Comparison of ENCODE assay signal across 18 cellular contexts in the genomic region with DNA sequence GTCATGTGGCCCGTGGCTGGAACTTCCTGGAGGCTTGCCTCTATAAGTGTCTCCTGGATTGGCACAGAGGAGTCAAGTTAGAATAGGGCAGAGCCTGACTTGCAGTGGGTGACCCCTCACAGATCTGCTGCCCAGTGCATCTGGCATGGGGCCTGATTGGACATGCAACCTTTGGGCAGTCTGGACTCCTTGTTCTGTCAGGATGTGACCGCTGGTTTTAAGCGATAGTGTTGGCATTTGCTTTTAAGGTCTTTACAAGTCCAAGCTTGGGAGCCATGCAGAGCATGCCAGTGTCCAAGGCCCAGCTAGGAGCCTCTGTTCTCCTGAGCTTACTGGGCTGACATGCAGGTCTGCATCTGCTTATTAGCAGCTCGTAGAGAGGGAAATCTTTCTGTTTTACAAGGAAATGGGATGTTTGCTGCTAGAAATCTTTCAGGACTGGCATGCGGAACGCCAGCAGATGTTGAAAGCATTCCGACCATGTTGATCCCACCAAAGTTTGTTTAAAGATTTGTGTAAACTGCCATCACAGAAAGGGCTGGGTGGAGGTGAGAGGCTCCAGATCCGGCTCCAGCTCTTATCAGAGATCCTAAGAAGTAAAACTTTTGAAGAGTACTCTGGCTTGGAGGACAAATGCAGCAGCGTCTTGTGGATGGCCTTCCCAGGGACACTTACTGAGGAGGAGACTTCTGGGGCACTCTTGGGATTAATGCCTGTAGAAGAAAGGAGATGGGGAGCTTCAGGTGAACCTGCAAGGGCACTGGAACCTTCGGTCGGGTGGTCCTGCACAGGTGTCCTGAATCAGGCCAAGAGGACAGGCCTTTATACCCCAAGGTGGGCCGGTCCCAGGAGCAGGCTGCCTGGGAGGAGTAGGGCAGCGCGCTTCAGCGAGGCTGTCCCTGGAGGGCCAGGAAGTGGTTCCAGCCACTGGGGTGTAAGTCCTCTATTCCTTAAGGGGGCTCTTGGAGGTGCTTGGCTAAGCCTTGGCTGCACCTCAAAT. TPM values are rescaled to one million over a fixed set of nuclear protein-coding genes. Genes with fewer than 3 reads are reported as not detected.
A peak's percentile ranks its signal among the peaks of the same experiment; 100 is the strongest.
DNase-seq lines count a peak whose midpoint lies in the region; ATAC-seq, FAIRE-seq and TF ChIP-seq lines count a peak whose summit lies in the region.
"Had no signal": no experiment of that assay in that cellular context is flagged by ENCODE, and none has a peak within 500 bp of the region (broad histone marks: within the 10 kb centered on the region; RNA-seq: fewer than 3 reads in every experiment).

No MANE protein-coding gene starts in this region.

- no peak overlapping the region for H3K4me3 Mint-ChIP-seq in Caco-2 (ENCODE audit: unreplicated experiment)
- H3K4me3 Mint-ChIP-seq: CD4-positive, alpha-beta T cell had no signal

- H3K36me3 ChIP-seq in Caco-2 (ENCODE audit: control insufficient read depth, insufficient read depth, low read length), result no peaks in the 10 kb centered on the region
- H3K36me3 ChIP-seq in kidney (ENCODE audit: control insufficient read depth in 1 of 2, insufficient read depth in 2 of 2, low read length in 2 of 2), result no peaks in the 10 kb centered on the region
- H3K36me3 ChIP-seq in mesenchymal stem cell (ENCODE audit: control insufficient read depth in 1 of 2, insufficient read depth in 2 of 2, low read depth in 1 of 2, low read length in 2 of 2), result no peaks in the 10 kb centered on the region
- no peaks in the 10 kb centered on the region for H3K36me3 ChIP-seq in smooth muscle cell (ENCODE audit: low read depth)
- no peaks in the 10 kb centered on the region for H3K36me3 ChIP-seq in OCI-LY7 (ENCODE audit: insufficient read depth, low read length)

- H3K18ac ChIP-seq in mesenchymal stem cell (ENCODE audit: low read depth in 1 of 2, low read length in 2 of 2), result no peak overlapping the region

- H3K79me1 ChIP-seq in mesenchymal stem cell (replicated peaks; ENCODE audit: low read length, poor library complexity, severe bottlenecking), result no peaks in the 10 kb centered on the region

- no peak overlapping the region for H3K4ac ChIP-seq in mesenchymal stem cell (ENCODE audit: low read depth in 1 of 2, low read length in 2 of 2)

- no peak overlapping the region for H3K9ac ChIP-seq in kidney (ENCODE audit: low read length in 2 of 2)
- no peak overlapping the region for H3K9ac ChIP-seq in mesenchymal stem cell (ENCODE audit: low read length)
- H3K9ac ChIP-seq in smooth muscle cell (ENCODE audit: low read depth), result no peak overlapping the region

- no peaks in the 10 kb centered on the region for H3K9me2 ChIP-seq in OCI-LY7 (ENCODE audit: insufficient read depth, low read length)

- H3K23ac ChIP-seq in mesenchymal stem cell (ENCODE audit: low read length in 2 of 2), result no peak overlapping the region

- ATAC-seq in GM19455 (IDR thresholded peaks at IDR 0.05; ENCODE audit: unreplicated experiment) (no peak), left cardiac atrium (no peak)

- H2BK15ac ChIP-seq in mesenchymal stem cell (ENCODE audit: low read depth, poor library complexity, severe bottlenecking), result peak overlapping the region; percentile 9

- H3K4me1 Mint-ChIP-seq in Caco-2 (ENCODE audit: low read depth, unreplicated experiment), result peaks cover 6% of the 10 kb centered on the region

- H2AK5ac ChIP-seq in mesenchymal stem cell (ENCODE audit: low read length, severe bottlenecking), result no peak overlapping the region

- peak overlapping the region; percentile 62 for H3K27ac Mint-ChIP-seq in Caco-2 (ENCODE audit: unreplicated experiment)
- H3K27ac Mint-ChIP-seq: CD4-positive, alpha-beta T cell had no signal

- H3K27me3 ChIP-seq in Caco-2 (replicated peaks; ENCODE audit: control insufficient read depth, insufficient read depth, low read length), result no peaks in the 10 kb centered on the region
- H3K27me3 ChIP-seq in mesenchymal stem cell (ENCODE audit: control insufficient read depth in 1 of 2, insufficient read depth in 1 of 2, low read length in 2 of 2), result peaks cover 21 to 60% of the 10 kb centered on the region in 2 experiments
- H3K27me3 ChIP-seq in smooth muscle cell (ENCODE audit: low read depth), result no peaks in the 10 kb centered on the region

- no peak overlapping the region for H3K27ac ChIP-seq in kidney (ENCODE audit: low read depth in 2 of 2, low read length in 2 of 2)
- H3K27ac ChIP-seq in mesenchymal stem cell (ENCODE audit: low read length, poor library complexity, severe bottlenecking), result no peak overlapping the region
- no peak overlapping the region for H3K27ac ChIP-seq in smooth muscle cell (ENCODE audit: low read depth)
- no peak overlapping the region for H3K27ac ChIP-seq in OCI-LY7 (ENCODE audit: low read depth, low read length, poor library complexity, severe bottlenecking)

- DNase-seq in Caco-2 (peak in 1 of 2 experiments; percentile 44), kidney (peak; percentile 37), mesenchymal stem cell (peak; percentile 13), smooth muscle cell (lab: John Stamatoyannopoulos, UW; ENCODE audit: unreplicated experiment) (no peak), AG08395 (ENCODE audit: low spot score) (no peak), left cardiac atrium (no peak), OCI-LY7 (ENCODE audit: low spot score) (no peak)
- DNase-seq: CD4-positive, alpha-beta T cell; DMS153; GDM1; HCEC 1CT; NCI-H1694 treated with DMSO at 0.1 percent for 48 hours; NCI-H510A; NCI-H748 treated with DMSO at 0.1 percent for 48 hours; OCI-M1; SHP77 had no signal

- POLR2A ChIA-PET in Caco-2 (lab: Charles Lee), result interaction anchor here (1.2 kb wide), 1 partner anchor 28 kb away, joined by 4 read pairs; a partner anchor contains a TSS
- POLR2A ChIA-PET in OCI-LY7 (lab: Charles Lee), result interaction anchor here (1.6 kb wide), 1 partner anchor 19 kb away, joined by 5 read pairs; no protein-coding TSS in a partner anchor

- no peaks in the 10 kb centered on the region for H4K20me1 ChIP-seq in smooth muscle cell (ENCODE audit: low read depth)
- H4K20me1 ChIP-seq in OCI-LY7 (ENCODE audit: insufficient read depth, low read length), result no peaks in the 10 kb centered on the region

- no peak overlapping the region for H4K8ac ChIP-seq in mesenchymal stem cell (ENCODE audit: low read length)

- H3F3A ChIP-seq in smooth muscle cell (ENCODE audit: low read depth), result peaks cover 18% of the 10 kb centered on the region

- no peak overlapping the region for H3K14ac ChIP-seq in mesenchymal stem cell (ENCODE audit: low read length in 2 of 2)

- H3K9me3 ChIP-seq in Caco-2 (no peaks in the 10 kb centered on the region), kidney (ENCODE audit: control insufficient read depth in 1 of 2, low read length in 2 of 2) (no peaks in the 10 kb centered on the region), mesenchymal stem cell (ENCODE audit: control insufficient read depth, low read length) (no peaks in the 10 kb centered on the region), smooth muscle cell (replicated peaks; ENCODE audit: low read depth) (no peaks in the 10 kb centered on the region), OCI-LY7 (ENCODE audit: low read length) (no peaks in the 10 kb centered on the region)

- CTCF ChIA-PET in Caco-2 (lab: Charles Lee), result interaction anchor here (1.1 kb wide), 1 partner anchor 29 kb away, joined by 3 read pairs; no protein-coding TSS in a partner anchor
- CTCF ChIA-PET in OCI-LY7 (lab: Charles Lee; ENCODE audit: unreplicated experiment), result no interaction called here

- H3K36me3 Mint-ChIP-seq in Caco-2 (ENCODE audit: insufficient read depth, unreplicated experiment), result no peaks in the 10 kb centered on the region

- H3K4me2 ChIP-seq in mesenchymal stem cell (ENCODE audit: low read length, poor library complexity, severe bottlenecking), result no peak overlapping the region
- peak overlapping the region; percentile 4 for H3K4me2 ChIP-seq in smooth muscle cell
- H3K4me2 ChIP-seq in OCI-LY7 (ENCODE audit: low read length), result no peak overlapping the region

- H4K91ac ChIP-seq in mesenchymal stem cell (ENCODE audit: low read length), result peak overlapping the region; percentile 20

- intact Hi-C loops in Caco-2 (cut with micrococcal nuclease; ENCODE audit: unreplicated experiment) (loop anchor here (1.0 to 2.0 kb wide), 2 partner anchors 10 to 26 kb away; no protein-coding TSS in a partner anchor), kidney (cut with DNase I) (no loop called here), left cardiac atrium (cut with DNase I) (no loop called here), OCI-LY7 (cut with micrococcal nuclease; ENCODE audit: unreplicated experiment) (no loop called here)

- no peaks in the 10 kb centered on the region for H3K9me3 Mint-ChIP-seq in Caco-2 (ENCODE audit: unreplicated experiment)
- H3K9me3 Mint-ChIP-seq: CD4-positive, alpha-beta T cell had no signal

- BruUV-seq in Caco-2 (replicated peaks; lab: Mats Ljungman, UMichigan) (no TSS peak), OCI-LY7 (replicated peaks; lab: Mats Ljungman, UMichigan) (no TSS peak)

- peaks cover 6% of the 10 kb centered on the region; the same call in 1 of the 2 replicates for H3K4me1 ChIP-seq in Caco-2
- peaks cover 0 to 6% of the 10 kb centered on the region in 2 donors for H3K4me1 ChIP-seq in kidney (ENCODE audit: control insufficient read depth in 1 of 2, insufficient read depth in 1 of 2, low read depth in 1 of 2, low read length in 2 of 2)
- H3K4me1 ChIP-seq in mesenchymal stem cell (ENCODE audit: control insufficient read depth, insufficient read depth, low read depth, low read length), result peaks cover 7% of the 10 kb centered on the region
- H3K4me1 ChIP-seq in smooth muscle cell (ENCODE audit: low read depth), result no peaks in the 10 kb centered on the region
- H3K4me1 ChIP-seq in OCI-LY7 (ENCODE audit: insufficient read depth, low read length, poor library complexity, severe bottlenecking), result no peaks in the 10 kb centered on the region

- FAIRE-seq in kidney (lab: Jason Lieb, UNC), result no peak
- FAIRE-seq: A204.1 had no signal

- no peak overlapping the region for H2BK120ac ChIP-seq in mesenchymal stem cell (ENCODE audit: low read depth, low read length)

- WGBS in mesenchymal stem cell, result 79% methylated on average over 15 of the region's 15 CpGs
- 54% methylated on average over 15 of the region's 15 CpGs for WGBS in smooth muscle cell (ENCODE audit: low lambda C conversion rate)

- H3K79me2 ChIP-seq in smooth muscle cell (ENCODE audit: low read depth) (no peaks in the 10 kb centered on the region), OCI-LY7 (ENCODE audit: insufficient read depth, low read depth, low read length) (no peaks in the 10 kb centered on the region)

- H2BK5ac ChIP-seq in mesenchymal stem cell (ENCODE audit: low read depth, low read length, poor library complexity, severe bottlenecking), result no peak overlapping the region

- TF ChIP-seq CTCF in Caco-2 (IDR thresholded peaks at IDR 0.05; ENCODE audit: insufficient read depth in 1 of 2, low read depth in 1 of 2, low read length in 1 of 2, severe bottlenecking in 1 of 2, unreplicated experiment in 1 of 2) (no peak), kidney (IDR thresholded peaks at IDR 0.05; ENCODE audit: borderline replicate concordance, extremely low read depth, insufficient read depth) (no peak), smooth muscle cell (IDR thresholded peaks at IDR 0.05; ENCODE audit: borderline replicate concordance, insufficient read depth, poor library complexity, severe bottlenecking) (no peak), OCI-LY7 (conservative IDR thresholded peaks at IDR 0.05; ENCODE audit: low read length) (no peak)

- H2BK12ac ChIP-seq in mesenchymal stem cell (ENCODE audit: low read length in 2 of 2), result no peak overlapping the region

- H3K4me3 ChIP-seq in Caco-2 (ENCODE audit: low read depth, low read length) (no peak overlapping the region), kidney (ENCODE audit: low read length in 2 of 2) (no peak overlapping the region), mesenchymal stem cell (ENCODE audit: insufficient read depth in 1 of 2, low read depth in 1 of 2, low read length in 2 of 2) (no peak overlapping the region), smooth muscle cell (no peak overlapping the region), OCI-LY7 (ENCODE audit: low read depth, low read length, poor library complexity, severe bottlenecking) (no peak overlapping the region)

- no peaks in the 10 kb centered on the region for H3K27me3 Mint-ChIP-seq in Caco-2 (ENCODE audit: insufficient read depth, unreplicated experiment)
- H3K27me3 Mint-ChIP-seq: CD4-positive, alpha-beta T cell had no signal

- H2AFZ ChIP-seq in mesenchymal stem cell (ENCODE audit: low read depth, low read length), result no peak overlapping the region
- no peak overlapping the region for H2AFZ ChIP-seq in smooth muscle cell (ENCODE audit: low read depth)
- H2AFZ ChIP-seq in OCI-LY7 (ENCODE audit: low read length), result no peak overlapping the region

RNA-seq across cellular contexts. Expression of a gene that starts 27.6 kb away (rescaled TPM):
- total RNA-seq in Caco-2 (2022) (3.7 and 5.4 TPM in 2 replicates), kidney (7.3 TPM), smooth muscle cell (1.5 and 6.9 TPM in 2 replicates), left cardiac atrium (100 to 1,000 TPM; 107 to 128 TPM), OCI-LY7 (2022) (not detected in 2 replicates)
- polyA plus RNA-seq in kidney (ENCODE audit: insufficient read depth, low read depth, low replicate concordance) (48.4 TPM), smooth muscle cell (10.7 and 11.3 TPM in 2 replicates)
- 5.9 TPM for polyA plus RNA-seq in mesenchymal stem cell (2013, experiment 1 of 2)
- polyA plus RNA-seq in mesenchymal stem cell (2013, experiment 2 of 2), result 5.1 TPM
- not detected in 2 replicates for total RNA-seq in OCI-LY7 (2014; rRNA removed; shearing (Covaris generic))

Comparison
In these comparisons a context has a peak if more than half of its experiments do, and no peak if none do; other contexts are left out.
1. DNase-seq: peak in kidney (single experiment) and mesenchymal stem cell (single experiment); none in smooth muscle cell (single experiment), AG08395 (single experiment), left cardiac atrium (single experiment) and OCI-LY7 (single experiment).
2. RNA of a gene that starts 27.6 kb away (total RNA-seq): 107 to 128 TPM in left cardiac atrium; 7.3 TPM in kidney (single experiment), 1.5 to 6.9 TPM in smooth muscle cell, 3.7 to 5.4 TPM in Caco-2 and not detected in OCI-LY7; every median in the first group is over 10 times any median in the second.